ENCODE assay signal across 8 cellular contexts in the genomic region with DNA sequence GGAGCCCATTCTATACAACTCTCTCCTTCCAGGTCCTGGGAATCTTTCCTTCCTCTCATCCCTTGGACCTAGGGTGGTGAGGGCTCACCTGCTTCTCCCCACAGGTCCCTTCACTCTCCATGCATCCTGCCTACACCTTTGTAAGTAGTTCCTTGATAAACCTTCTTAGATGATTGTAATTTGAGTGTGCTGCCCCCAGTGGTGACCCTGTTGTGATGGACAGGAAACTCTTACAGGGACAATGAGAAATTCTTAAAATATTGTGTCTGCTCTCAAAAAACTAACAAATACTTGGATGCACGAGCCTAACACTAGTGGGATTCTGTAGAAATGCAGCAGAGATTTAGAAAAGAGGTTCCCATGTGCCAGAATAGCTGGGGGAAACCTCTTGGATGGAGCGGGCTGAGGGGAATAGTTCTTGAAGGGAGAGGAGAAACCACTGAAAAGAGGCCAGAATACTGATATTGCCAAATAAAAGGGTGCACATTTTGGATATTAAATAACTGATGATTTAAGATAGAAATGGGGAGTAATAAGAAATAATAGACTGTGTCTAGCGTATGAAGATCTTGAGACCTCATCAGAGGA. TPM values are rescaled to one million over a fixed set of nuclear protein-coding genes. Genes with fewer than 3 reads are reported as not detected.
DNase-seq lines count a peak whose midpoint lies in the region; ATAC-seq and TF ChIP-seq lines count a peak whose summit lies in the region.

No MANE protein-coding gene starts in this region.

- no peak overlapping the region for H3K4me3 ChIP-seq in fibroblast of villous mesenchyme (ENCODE audit: low read depth, low read length)

- peak; percentile 82 for TF ChIP-seq CTCF in C4-2B (conservative IDR thresholded peaks at IDR 0.05)
- TF ChIP-seq CTCF in fibroblast of villous mesenchyme (IDR thresholded peaks at IDR 0.05; ENCODE audit: insufficient read depth, low read depth, low read length): peak; percentile 45

- no peak overlapping the region for H3K27ac ChIP-seq in C4-2B

- ATAC-seq in GM21529 (IDR thresholded peaks at IDR 0.05; ENCODE audit: unreplicated experiment) (peak; percentile 62), HG03460 (IDR thresholded peaks at IDR 0.05; ENCODE audit: unreplicated experiment) (no peak), GM21515 (IDR thresholded peaks at IDR 0.05; ENCODE audit: unreplicated experiment) (no peak)

- in situ Hi-C loops in SK-MEL-5 (cut with HindIII; ENCODE audit: low pct_unique_long_range_greater_than_20kb, low sequenced_read_pairs): loop anchor here (25.0 kb wide), 1 partner anchor 103 kb away; no protein-coding TSS in a partner anchor

- DNase-seq in SK-MEL-5 (ENCODE audit: low read depth, low spot score): peak; percentile 62
- no peak for DNase-seq in fibroblast of villous mesenchyme (ENCODE audit: low read depth)
- DNase-seq in cortex of kidney (lab: John Stamatoyannopoulos, UW): no peak
- DNase-seq in AG20443 (ENCODE audit: low spot score): no peak

RNA-seq across cellular contexts. Expression of a gene that starts 6.7 kb away (rescaled TPM):
- total RNA-seq in SK-MEL-5 (2014; rRNA removed; shearing (Covaris generic)): 18.0 and 19.1 TPM in 2 replicates
- polyA plus RNA-seq in SK-MEL-5 (2015; cell fraction: cytosol; rRNA removed): 23.7 and 29.9 TPM in 2 replicates
- polyA plus RNA-seq in SK-MEL-5 (2015; cell fraction: nucleus; rRNA removed): 40.5 and 48.1 TPM in 2 replicates
- total RNA-seq in fibroblast of villous mesenchyme: 9.3 and 10.4 TPM in 2 replicates
